ENCODE assay signal across 10 cellular contexts in genomic region chr13:113110048-113110851, GRCh38. TPM values are rescaled to one million over a fixed set of nuclear protein-coding genes. Genes with fewer than 3 reads are reported as not detected.
DNase-seq lines count a peak whose midpoint lies in the region; ATAC-seq and TF ChIP-seq lines count a peak whose summit lies in the region.
"Had no signal": no experiment of that assay in that cellular context is flagged by ENCODE, and none has a peak within 500 bp of the region (broad histone marks: within the 10 kb centered on the region; RNA-seq: fewer than 3 reads in every experiment).

No MANE protein-coding gene starts in this region.

- no peak overlapping the region for H3K4me3 Mint-ChIP-seq in activated CD4-positive, alpha-beta T cell treated with anti-CD3 and anti-CD28 coated beads for 36 hours
- no peak overlapping the region for H3K4me3 Mint-ChIP-seq in MCF 10A (ENCODE audit: unreplicated experiment)

- no peaks in the 10 kb centered on the region for H3K9me3 Mint-ChIP-seq in activated CD4-positive, alpha-beta T cell treated with anti-CD3 and anti-CD28 coated beads for 36 hours (ENCODE audit: low read depth)
- no peaks in the 10 kb centered on the region for H3K9me3 Mint-ChIP-seq in MCF 10A (ENCODE audit: unreplicated experiment)

- peaks cover 0 to 16% of the 10 kb centered on the region in 2 donors for H3K4me1 ChIP-seq in muscle layer of duodenum (ENCODE audit: control insufficient read depth in 1 of 2, insufficient read depth in 2 of 2, low read length in 2 of 2)
- H3K4me1 ChIP-seq in thoracic aorta (ENCODE audit: control insufficient read depth in 1 of 2, low read depth in 2 of 2), result peaks cover 0 to 14% of the 10 kb centered on the region in 2 donors

- intact Hi-C loops in activated CD4-positive, alpha-beta T cell treated with anti-CD3 and anti-CD28 coated beads for 36 hours (cut with DNase I, micrococcal nuclease), result no loop called here
- intact Hi-C loops in dorsolateral prefrontal cortex (cut with DNase I), result no loop called here
- intact Hi-C loops in MCF 10A (cut with micrococcal nuclease), result no loop called here

- POLR2A ChIA-PET in activated CD4-positive, alpha-beta T cell treated with anti-CD3 and anti-CD28 coated beads for 36 hours (lab: Charles Lee), result no interaction called here
- POLR2A ChIA-PET in MCF 10A (lab: Yijun Ruan, JAX), result no interaction called here

- ATAC-seq in activated CD4-positive, alpha-beta T cell treated with anti-CD3 and anti-CD28 coated beads for 36 hours, result peak; percentile 16
- ATAC-seq in thoracic aorta (ENCODE audit: insufficient number of reproducible peaks, low FRiP score, low read depth) (no peak), GM19395 (IDR thresholded peaks at IDR 0.05; ENCODE audit: unreplicated experiment) (no peak), HG03469 (IDR thresholded peaks at IDR 0.05; ENCODE audit: unreplicated experiment) (no peak)
- ATAC-seq: HCT116 had no signal

- CTCF ChIA-PET in activated CD4-positive, alpha-beta T cell treated with anti-CD3 and anti-CD28 coated beads for 36 hours (lab: Charles Lee), result no interaction called here
- CTCF ChIA-PET in MCF 10A (lab: Yijun Ruan, JAX), result interaction anchor here (0.8 kb wide), 1 partner anchor 106 kb away, joined by 4 read pairs; no protein-coding TSS in a partner anchor

- H3K4me3 ChIP-seq in dorsolateral prefrontal cortex, result peak overlapping the region; percentile 26 to 76 (median 55)
- H3K4me3 ChIP-seq in muscle layer of duodenum (ENCODE audit: low read depth in 1 of 2, low read length in 2 of 2), result peak overlapping the region; percentile 26 to 64
- peak overlapping the region; percentile 69 for H3K4me3 ChIP-seq in thoracic aorta
- H3K4me3 ChIP-seq: BLaER1 treated with 17β-estradiol and CSF1 and Interleukin-3, amounts not matched to agents 10 nM and 100 nM had no signal

- peaks cover 3% of the 10 kb centered on the region for H3K27me3 Mint-ChIP-seq in activated CD4-positive, alpha-beta T cell treated with anti-CD3 and anti-CD28 coated beads for 36 hours
- no peaks in the 10 kb centered on the region for H3K27me3 Mint-ChIP-seq in MCF 10A (ENCODE audit: insufficient read depth, unreplicated experiment)

- no peak overlapping the region for H3K27ac Mint-ChIP-seq in activated CD4-positive, alpha-beta T cell treated with anti-CD3 and anti-CD28 coated beads for 36 hours
- H3K27ac Mint-ChIP-seq in MCF 10A (ENCODE audit: low read depth, unreplicated experiment), result no peak overlapping the region

- DNase-seq in activated CD4-positive, alpha-beta T cell treated with anti-CD3 and anti-CD28 coated beads for 36 hours, result peak; percentile 40
- DNase-seq in activated CD4-positive, alpha-beta T cell treated with anti-CD3 and anti-CD28 coated beads, Interleukin-2, amount 50 U/mL, for 1 hour, result no peak
- DNase-seq in dorsolateral prefrontal cortex (peak in 5 of 10 donors; percentile 17 to 50 (median 40)), thoracic aorta (ENCODE audit: low spot score) (no peak), MCF 10A (ENCODE audit: unreplicated experiment) (no peak)

- H3K36me3 ChIP-seq in muscle layer of duodenum (ENCODE audit: control insufficient read depth in 1 of 2, insufficient read depth in 2 of 2, low read length in 2 of 2), result no peaks in the 10 kb centered on the region
- H3K36me3 ChIP-seq in thoracic aorta, result no peaks in the 10 kb centered on the region
- H3K36me3 ChIP-seq: BLaER1 treated with 17β-estradiol and CSF1 and Interleukin-3, amounts not matched to agents 10 nM and 100 nM had no signal

- H3K9me3 ChIP-seq in muscle layer of duodenum (ENCODE audit: control insufficient read depth in 1 of 2, low read length in 2 of 2) (no peaks in the 10 kb centered on the region), thoracic aorta (no peaks in the 10 kb centered on the region)

- BruUV-seq in MCF 10A (replicated peaks; lab: Mats Ljungman, UMichigan), result no TSS peak

- TF ChIP-seq CTCF in dorsolateral prefrontal cortex (IDR thresholded peaks at IDR 0.05 in 54 of 56, conservative IDR thresholded peaks at IDR 0.05 in 2 of 56; ENCODE audit: low read depth in 1 of 56, partially characterized antibody in 56 of 56) (no peak), thoracic aorta (IDR thresholded peaks at IDR 0.05) (no peak), MCF 10A (IDR thresholded peaks at IDR 0.05; ENCODE audit: unreplicated experiment) (no peak)

- H3K27me3 ChIP-seq in dorsolateral prefrontal cortex (peaks cover 0 to 23% (median 17%) of the 10 kb centered on the region in 45 donors), muscle layer of duodenum (ENCODE audit: low read depth, low read length) (peaks cover 7% of the 10 kb centered on the region), thoracic aorta (replicated peaks; ENCODE audit: insufficient read depth) (peaks cover 3% of the 10 kb centered on the region)
- H3K27me3 ChIP-seq: BLaER1 treated with 17β-estradiol and CSF1 and Interleukin-3, amounts not matched to agents 10 nM and 100 nM had no signal

- H3K4me1 Mint-ChIP-seq in activated CD4-positive, alpha-beta T cell treated with anti-CD3 and anti-CD28 coated beads for 36 hours, result peaks cover 2% of the 10 kb centered on the region
- no peaks in the 10 kb centered on the region for H3K4me1 Mint-ChIP-seq in MCF 10A (ENCODE audit: insufficient read depth, unreplicated experiment)

- peaks cover 4% of the 10 kb centered on the region for H3K36me3 Mint-ChIP-seq in activated CD4-positive, alpha-beta T cell treated with anti-CD3 and anti-CD28 coated beads for 36 hours (ENCODE audit: low read depth)
- H3K36me3 Mint-ChIP-seq in MCF 10A (ENCODE audit: insufficient read depth, unreplicated experiment), result no peaks in the 10 kb centered on the region

- H3K27ac ChIP-seq in dorsolateral prefrontal cortex, result peak overlapping the region in 3 of 59 donors; percentile 36 to 50 (median 38)
- H3K27ac ChIP-seq in muscle layer of duodenum (ENCODE audit: low read length), result no peak overlapping the region
- no peak overlapping the region for H3K27ac ChIP-seq in thoracic aorta
- H3K27ac ChIP-seq: BLaER1 treated with 17β-estradiol and CSF1 and Interleukin-3, amounts not matched to agents 10 nM and 100 nM had no signal

RNA-seq across cellular contexts. Expression of gene F7, which starts 4.7 kb away (rescaled TPM):
- under 1 TPM; 0.11 to 0.12 TPM for total RNA-seq in activated CD4-positive, alpha-beta T cell treated with anti-CD3 and anti-CD28 coated beads for 36 hours
- total RNA-seq in dorsolateral prefrontal cortex (1 to 10 TPM in 87 of 120 experiments, under 1 TPM in 32, not detected in 1; 0.19 to 4.5 (median 1.5) TPM), thoracic aorta (not detected), MCF 10A (2022) (not detected in 2 replicates)

RNA-seq across cellular contexts. Expression of gene F10, which starts 12.3 kb away (rescaled TPM):
- not detected for total RNA-seq in activated CD4-positive, alpha-beta T cell treated with anti-CD3 and anti-CD28 coated beads for 36 hours
- total RNA-seq in dorsolateral prefrontal cortex (1 to 10 TPM in 44 of 120 experiments, under 1 TPM in 58, not detected in 18; 0.29 to 7.1 (median 0.92) TPM), thoracic aorta (10 to 100 TPM; 25.5 to 31.5 TPM), MCF 10A (2022) (not detected in 2 replicates)

RNA-seq across cellular contexts. Expression of gene PROZ, which starts 48.2 kb away (rescaled TPM):
- not detected for total RNA-seq in activated CD4-positive, alpha-beta T cell treated with anti-CD3 and anti-CD28 coated beads for 36 hours
- under 1 TPM in 6 of 120 experiments, not detected in 114; 0.24 to 0.48 (median 0.34) TPM for total RNA-seq in dorsolateral prefrontal cortex
- total RNA-seq in thoracic aorta, result not detected
- total RNA-seq in MCF 10A (2022), result not detected in 2 replicates
